ENCODE assay signal across 1 cellular context in genomic region chr17:50914510-50914849, GRCh38.
TF ChIP-seq lines count a peak whose summit lies in the region.

No MANE protein-coding gene starts in this region.

TF ChIP-seq in H1, 55 proteins besides CTCF, POLR2A, EP300 and RAD21:
- no peak for TF ChIP-seq JUND (IDR thresholded peaks at IDR 0.05; ENCODE audit: low read length)
- no peak for TF ChIP-seq KDM4A (IDR thresholded peaks at IDR 0.05; ENCODE audit: low read depth, low read length, severe bottlenecking)
- no peak for TF ChIP-seq POLR2AphosphoS5 (IDR thresholded peaks at IDR 0.05; ENCODE audit: low read depth, low read length)
- TF ChIP-seq BCL11A (IDR thresholded peaks at IDR 0.05; ENCODE audit: low read depth in 2 of 2, low read length in 2 of 2), result no peak
- TF ChIP-seq HDAC6 (IDR thresholded peaks at IDR 0.05; ENCODE audit: low read depth, low read length), result no peak
- TF ChIP-seq EZH2 (IDR thresholded peaks at IDR 0.05; ENCODE audit: low read depth, low read length, severe bottlenecking), result no peak
- TF ChIP-seq SIRT6 (IDR thresholded peaks at IDR 0.05; ENCODE audit: low read length), result no peak
- TF ChIP-seq SP1 (IDR thresholded peaks at IDR 0.05; ENCODE audit: low read depth, low read length), result no peak
- TF ChIP-seq PHF8 (conservative IDR thresholded peaks at IDR 0.05; ENCODE audit: low read depth, low read length), result no peak
- no peak for TF ChIP-seq TEAD4 (IDR thresholded peaks at IDR 0.05; ENCODE audit: low read depth, low read length)
- TF ChIP-seq MAFK (IDR thresholded peaks at IDR 0.05; ENCODE audit: low read depth, low read length), result no peak
- TF ChIP-seq TAF1 (IDR thresholded peaks at IDR 0.05; ENCODE audit: low read depth, low read length), result no peak
- TF ChIP-seq TAF7 (optimal IDR thresholded peaks at IDR 0.05; ENCODE audit: borderline replicate concordance, low read depth, low read length), result no peak
- TF ChIP-seq KDM1A (IDR thresholded peaks at IDR 0.05; ENCODE audit: borderline replicate concordance, low read length), result no peak
- TF ChIP-seq CBX8 (IDR thresholded peaks at IDR 0.05; ENCODE audit: borderline replicate concordance, low read depth, low read length), result no peak
- TF ChIP-seq RBBP5 (IDR thresholded peaks at IDR 0.05; ENCODE audit: borderline replicate concordance, low read depth, low read length), result no peak
- no peak for TF ChIP-seq ASH2L (IDR thresholded peaks at IDR 0.05; ENCODE audit: low read length)
- no peak for TF ChIP-seq GABPA (IDR thresholded peaks at IDR 0.05; ENCODE audit: borderline replicate concordance, insufficient read depth, low read length)
- TF ChIP-seq KDM5A (IDR thresholded peaks at IDR 0.05; ENCODE audit: low read length), result no peak
